In genomic region chr2:207767461-207768167, GRCh38 we compare ENCODE assay signal across 8 cellular contexts. TPM values are rescaled to one million over a fixed set of nuclear protein-coding genes. Genes with fewer than 3 reads are reported as not detected.
DNase-seq lines count a peak whose midpoint lies in the region; ATAC-seq and TF ChIP-seq lines count a peak whose summit lies in the region.

No MANE protein-coding gene starts in this region.

- TF ChIP-seq EP300 in tibial nerve (IDR thresholded peaks at IDR 0.05): no peak

- H3K9me3 ChIP-seq in CD8-positive, alpha-beta T cell (ENCODE audit: low read length): no peaks in the 10 kb centered on the region
- no peaks in the 10 kb centered on the region for H3K9me3 ChIP-seq in tibial nerve

- no peaks in the 10 kb centered on the region for H3K9me3 Mint-ChIP-seq in CD8-positive, alpha-beta T cell

- TF ChIP-seq POLR2A in tibial nerve (IDR thresholded peaks at IDR 0.05): no peak

- H3K36me3 ChIP-seq in CD8-positive, alpha-beta T cell (ENCODE audit: insufficient read depth, low read length): no peaks in the 10 kb centered on the region
- peaks cover 0 to 15% (median 0%) of the 10 kb centered on the region in 3 donors for H3K36me3 ChIP-seq in tibial nerve

- peaks cover 33% of the 10 kb centered on the region for H3K4me1 Mint-ChIP-seq in CD8-positive, alpha-beta T cell (ENCODE audit: low read depth)

- POLR2A ChIA-PET in CD8-positive, alpha-beta T cell (lab: Charles Lee): no interaction called here

- peak overlapping the region; percentile 86 for H3K4me3 Mint-ChIP-seq in CD8-positive, alpha-beta T cell

- no peak overlapping the region for H3K27ac Mint-ChIP-seq in CD8-positive, alpha-beta T cell

- peaks cover 40% of the 10 kb centered on the region for H3K27me3 Mint-ChIP-seq in CD8-positive, alpha-beta T cell (ENCODE audit: low read depth)

- no peak for TF ChIP-seq CTCF in CD8-positive, alpha-beta T cell (IDR thresholded peaks at IDR 0.05)
- peak; percentile 47 for TF ChIP-seq CTCF in choroid plexus epithelial cell (conservative IDR thresholded peaks at IDR 0.05; ENCODE audit: low read depth, low read length)
- TF ChIP-seq CTCF in tibial nerve (IDR thresholded peaks at IDR 0.05): peak in 2 of 5 experiments; percentile 8 to 14

- H3K36me3 Mint-ChIP-seq in CD8-positive, alpha-beta T cell: no peaks in the 10 kb centered on the region

- peaks cover 4% of the 10 kb centered on the region for H3K27me3 ChIP-seq in CD8-positive, alpha-beta T cell (ENCODE audit: insufficient read depth, low read length)
- no peaks in the 10 kb centered on the region for H3K27me3 ChIP-seq in tibial nerve

- no peak overlapping the region for H3K27ac ChIP-seq in CD8-positive, alpha-beta T cell (ENCODE audit: low read depth, low read length)
- H3K27ac ChIP-seq in tibial nerve: peak overlapping the region in 2 of 4 donors; percentile 90 to 91

- H3K4me3 ChIP-seq in CD8-positive, alpha-beta T cell (ENCODE audit: low read depth, low read length): peak overlapping the region; percentile 79
- H3K4me3 ChIP-seq in choroid plexus epithelial cell (ENCODE audit: low read depth, low read length) (peak overlapping the region; percentile 73), tibial nerve (peak overlapping the region; percentile 47 to 98 (median 88))

- ATAC-seq in CD8-positive, alpha-beta T cell: no peak

- peaks cover 36% of the 10 kb centered on the region for H3K4me1 ChIP-seq in CD8-positive, alpha-beta T cell (ENCODE audit: insufficient read depth, low read length)
- H3K4me1 ChIP-seq in tibial nerve: peaks cover 0 to 50% (median 17%) of the 10 kb centered on the region in 4 donors

- 76 to 84% methylated on average over 47 of the region's 56 CpGs for WGBS in tibial nerve, 2 donors

- CTCF ChIA-PET in CD8-positive, alpha-beta T cell (lab: Charles Lee): no interaction called here

- intact Hi-C loops in CD8-positive, alpha-beta T cell (cut with DNase I, micrococcal nuclease): loop anchor here (2.0 to 5.0 kb wide), 6 partner anchors 55 to 260 kb away; partner anchors contain the start of genes CCNYL1 (in 1 of the 2), CREB1 (in 1 of the 2), METTL21A (in 1 of the 2) and PLEKHM3 (in 1 of the 2)

- DNase-seq in CD8-positive, alpha-beta T cell: no peak
- DNase-seq in NCI-H1105 treated with DMSO at 0.1 percent for 48 hours (lab: John Stamatoyannopoulos, UW): peak; percentile 37
- DNase-seq in choroid plexus epithelial cell (ENCODE audit: low read depth): peak; percentile 38
- DNase-seq in lung microvascular endothelial cell (ENCODE audit: low read depth in 2 of 2): peak; percentile 56 to 84
- peak in 1 of 2 donors; percentile 14 for DNase-seq in tibial nerve (ENCODE audit: low spot score in 2 of 2)
- DNase-seq in central memory CD4-positive, alpha-beta T cell: no peak
- DNase-seq in SHP77 (lab: John Stamatoyannopoulos, UW): no peak
- no peak for DNase-seq in cerebellar nuclear complex (lab: John Stamatoyannopoulos, UW)

RNA-seq across cellular contexts. Expression of gene FZD5, which starts 2.1 kb away (rescaled TPM):
- total RNA-seq in CD8-positive, alpha-beta T cell: under 1 TPM; 0.39 to 0.54 TPM
- 1.5 and 4.2 TPM in 2 replicates for total RNA-seq in lung microvascular endothelial cell
- 1 to 10 TPM; 5.2 to 7.6 (median 6.7) TPM for total RNA-seq in tibial nerve

RNA-seq across cellular contexts. Expression of gene CCNYL1, which starts 56.2 kb away (rescaled TPM):
- 10 to 100 TPM; 12.0 to 12.3 TPM for total RNA-seq in CD8-positive, alpha-beta T cell
- 16.1 and 19.2 TPM in 2 replicates for total RNA-seq in lung microvascular endothelial cell
- total RNA-seq in tibial nerve: 10 to 100 TPM in 3 of 4 donors, 1 to 10 TPM in 1; 9.4 to 15.9 (median 13.1) TPM

Comparison
In these comparisons a context has a peak if more than half of its experiments do, and no peak if none do; other contexts are left out.
1. DNase-seq: peak in NCI-H1105 treated with DMSO at 0.1 percent for 48 hours (single experiment), choroid plexus epithelial cell (single experiment) and lung microvascular endothelial cell (2 of 2); none in CD8-positive, alpha-beta T cell (0 of 7), central memory CD4-positive, alpha-beta T cell (single experiment), SHP77 (0 of 2) and cerebellar nuclear complex (0 of 2).
2. Peak in every context shown above with its lines, with median percentiles within 50 percentile points of each other: H3K4me3 ChIP-seq.